8 cellular contexts compared by ENCODE assay signal in genomic region chr22:50525104-50525958, GRCh38. TPM values are rescaled to one million over a fixed set of nuclear protein-coding genes. Genes with fewer than 3 reads are reported as not detected.
DNase-seq lines count a peak whose midpoint lies in the region; ATAC-seq, FAIRE-seq and TF ChIP-seq lines count a peak whose summit lies in the region.

SCO2 (minus strand) TSS chr22:50525598; CDS start chr22:50524411, 1,187 bp downstream.

- peaks cover 15% of the 10 kb centered on the region for H3K36me3 ChIP-seq in brain microvascular endothelial cell (replicated peaks)
- H3K36me3 ChIP-seq in iPS-18a (ENCODE audit: control insufficient read depth, low read depth, low read length), result peaks cover 23% of the 10 kb centered on the region
- H3K36me3 ChIP-seq in skeletal muscle satellite cell (ENCODE audit: insufficient read depth, low read length), result peaks cover 33% of the 10 kb centered on the region

- H3K9ac ChIP-seq in iPS-18a (ENCODE audit: low read length) (peak within 1 kb of the TSS; percentile 62), skeletal muscle satellite cell (ENCODE audit: low read depth, low read length) (peak within 1 kb of the TSS; percentile 91)

- H3K4me3 ChIP-seq in brain microvascular endothelial cell (ENCODE audit: low read depth, low read length) (peak within 1 kb of the TSS; percentile 70), iPS-18a (ENCODE audit: low read length) (peak within 1 kb of the TSS; percentile 75), skeletal muscle satellite cell (ENCODE audit: low read length) (peak within 1 kb of the TSS; percentile 83)

- H3K27ac ChIP-seq in 22Rv1, result peak within 1 kb of the TSS; percentile 99
- peak within 1 kb of the TSS; percentile 89 for H3K27ac ChIP-seq in brain microvascular endothelial cell
- H3K27ac ChIP-seq in iPS-18a (ENCODE audit: low read length), result no peak within 1 kb of the TSS

- FAIRE-seq in GM18507 (lab: Jason Lieb, UNC), result peak; percentile 97

- peak within 1 kb of the TSS; percentile 93 for H3K4me2 ChIP-seq in skeletal muscle satellite cell (ENCODE audit: low read length)

- H3K4me1 ChIP-seq in iPS-18a (ENCODE audit: control insufficient read depth, low read depth, low read length), result peaks cover 3% of the 10 kb centered on the region
- peaks cover 38% of the 10 kb centered on the region for H3K4me1 ChIP-seq in skeletal muscle satellite cell (ENCODE audit: control insufficient read depth, insufficient read depth, low read length)

- TF ChIP-seq CTCF in 22Rv1 (IDR thresholded peaks at IDR 0.05) (peak; percentile 45; the same call in 1 of the 2 replicates), brain microvascular endothelial cell (IDR thresholded peaks at IDR 0.05; ENCODE audit: low read depth, low read length, missing control alignments) (peak; percentile 48)

- H3K9me3 ChIP-seq in iPS-18a (ENCODE audit: control insufficient read depth, low read depth, low read length) (no peaks in the 10 kb centered on the region), skeletal muscle satellite cell (replicated peaks; ENCODE audit: low read length) (no peaks in the 10 kb centered on the region)

- peak; percentile 94 for DNase-seq in GM18507 (ENCODE audit: extremely low spot score, insufficient read length, low read depth)
- DNase-seq in NCI-H2107 treated with DMSO at 0.1 percent for 48 hours (lab: John Stamatoyannopoulos, UW; ENCODE audit: unreplicated experiment), result peak; percentile 71
- peak; percentile 98 for DNase-seq in UCSD-AML1 (lab: John Stamatoyannopoulos, UW; ENCODE audit: unreplicated experiment)
- DNase-seq in brain microvascular endothelial cell, result peak; percentile 95

- ATAC-seq in HG03025 (IDR thresholded peaks at IDR 0.05; ENCODE audit: low FRiP score, unreplicated experiment), result peak; percentile 44

- H3K27me3 ChIP-seq in brain microvascular endothelial cell (replicated peaks) (no peaks in the 10 kb centered on the region), iPS-18a (ENCODE audit: control insufficient read depth, insufficient read depth, low read length) (peaks cover 39% of the 10 kb centered on the region), skeletal muscle satellite cell (ENCODE audit: control insufficient read depth, insufficient read depth, low read length) (peaks cover 8% of the 10 kb centered on the region)

- in situ Hi-C loops in brain microvascular endothelial cell (cut with HindIII; ENCODE audit: low pct_ligation_motif_present, low sequenced_read_pairs), result no loop called here

RNA-seq across cellular contexts. Expression of gene SCO2, which starts in this region (rescaled TPM):
- total RNA-seq in skeletal muscle satellite cell (2012; rRNA removed), result 6.6 and 7.4 TPM in 2 replicates
